Comparison of ENCODE assay signal across 17 cellular contexts in the genomic region with DNA sequence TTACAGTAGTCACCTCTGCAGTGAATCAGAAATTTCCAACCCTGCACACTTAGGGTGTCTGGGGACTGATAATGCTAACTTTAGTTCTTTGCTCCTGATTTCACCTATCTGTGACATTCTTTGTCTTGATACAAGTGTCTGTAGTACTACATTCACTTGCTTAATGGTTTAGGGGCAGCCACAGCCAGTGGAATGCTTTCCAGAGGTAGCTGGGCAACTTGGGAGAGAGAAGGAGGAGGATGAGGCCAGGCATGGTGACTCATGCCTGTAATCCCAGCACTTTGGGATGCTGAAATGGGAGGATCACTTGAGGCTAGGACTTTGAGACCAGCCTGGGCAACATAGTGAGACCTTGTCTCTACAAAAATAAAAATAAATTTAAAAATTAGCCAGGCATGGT. TPM values are rescaled to one million over a fixed set of nuclear protein-coding genes. Genes with fewer than 3 reads are reported as not detected.
A peak's percentile ranks its signal among the peaks of the same experiment; 100 is the strongest.
DNase-seq lines count a peak whose midpoint lies in the region; ATAC-seq and TF ChIP-seq lines count a peak whose summit lies in the region.
"Had no signal": no experiment of that assay in that cellular context is flagged by ENCODE, and none has a peak within 500 bp of the region (broad histone marks: within the 10 kb centered on the region; RNA-seq: fewer than 3 reads in every experiment).

No MANE protein-coding gene starts in this region.

- TF ChIP-seq EP300 in stomach (IDR thresholded peaks at IDR 0.05) = no peak

- H3K27ac Mint-ChIP-seq in activated naive CD8-positive, alpha-beta T cell = peak overlapping the region; percentile 7
- no peak overlapping the region for H3K27ac Mint-ChIP-seq in activated naive CD8-positive, alpha-beta T cell treated with anti-CD3 and anti-CD28 coated beads for 36 hours
- peak overlapping the region; percentile 35 for H3K27ac Mint-ChIP-seq in stimulated activated effector memory CD8-positive, alpha-beta T cell treated with anti-CD3 and anti-CD28 coated beads, Interleukin-12 subunit alpha, Interleukin-12 subunit beta, amount 100 ng/mL, for 72 hours

- no peak for DNase-seq in activated naive CD8-positive, alpha-beta T cell treated with anti-CD3 and anti-CD28 coated beads for 36 hours
- DNase-seq in RWPE2 (ENCODE audit: low spot score) = no peak
- DNase-seq in fibroblast of peridontal ligament (ENCODE audit: extremely low read depth) = peak; percentile 27
- DNase-seq in stimulated activated effector memory CD8-positive, alpha-beta T cell treated with anti-CD3 and anti-CD28 coated beads, Interleukin-12 subunit alpha, Interleukin-12 subunit beta, amount 100 ng/mL, for 72 hours (ENCODE audit: low spot score in 2 of 2) = no peak
- no peak for DNase-seq in SHP77 treated with DMSO at 0.1 percent for 48 hours (lab: John Stamatoyannopoulos, UW)
- no peak for DNase-seq in stomach
- DNase-seq: activated T-cell treated with anti-CD3 and anti-CD28 coated beads, Interleukin-2, amount 50 U/mL, for 48 hours; aorta; Caco-2; NCI-H2029; NCI-H82; Right ventricle myocardium superior; stimulated activated CD4-positive, alpha-beta T cell treated with anti-CD3 and anti-CD28 coated beads, Interleukin-4, amount 100 ng/mL, for 4 hours; T1000 had no signal

- TF ChIP-seq CTCF in RWPE2 (IDR thresholded peaks at IDR 0.05; ENCODE audit: poor library complexity, severe bottlenecking) (no peak), stomach (IDR thresholded peaks at IDR 0.05) (no peak)

- peaks cover 69% of the 10 kb centered on the region for H3K4me1 Mint-ChIP-seq in activated naive CD8-positive, alpha-beta T cell (ENCODE audit: low read depth)
- peaks cover 65% of the 10 kb centered on the region for H3K4me1 Mint-ChIP-seq in activated naive CD8-positive, alpha-beta T cell treated with anti-CD3 and anti-CD28 coated beads for 36 hours
- peaks cover 67% of the 10 kb centered on the region for H3K4me1 Mint-ChIP-seq in stimulated activated effector memory CD8-positive, alpha-beta T cell treated with anti-CD3 and anti-CD28 coated beads, Interleukin-12 subunit alpha, Interleukin-12 subunit beta, amount 100 ng/mL, for 72 hours

- H3K36me3 ChIP-seq in RWPE2 (ENCODE audit: low read depth) (no peaks in the 10 kb centered on the region), stomach (no peaks in the 10 kb centered on the region)

- H3K4me3 Mint-ChIP-seq in activated naive CD8-positive, alpha-beta T cell = peak overlapping the region; percentile 34
- H3K4me3 Mint-ChIP-seq in activated naive CD8-positive, alpha-beta T cell treated with anti-CD3 and anti-CD28 coated beads for 36 hours = no peak overlapping the region
- no peak overlapping the region for H3K4me3 Mint-ChIP-seq in stimulated activated effector memory CD8-positive, alpha-beta T cell treated with anti-CD3 and anti-CD28 coated beads, Interleukin-12 subunit alpha, Interleukin-12 subunit beta, amount 100 ng/mL, for 72 hours

- H3K27ac ChIP-seq in RWPE2 (ENCODE audit: poor library complexity, severe bottlenecking) = no peak overlapping the region
- H3K27ac ChIP-seq in stomach = no peak overlapping the region
- H3K27ac ChIP-seq: KMS-11 had no signal

- no peaks in the 10 kb centered on the region for H3K9me3 ChIP-seq in RWPE2 (ENCODE audit: severe bottlenecking)
- no peaks in the 10 kb centered on the region for H3K9me3 ChIP-seq in stomach
- H3K9me3 ChIP-seq: Caco-2 had no signal

- H3K4me3 ChIP-seq in RWPE2 (ENCODE audit: severe bottlenecking) = no peak overlapping the region
- no peak overlapping the region for H3K4me3 ChIP-seq in stomach

- no peaks in the 10 kb centered on the region for H3K27me3 Mint-ChIP-seq in activated naive CD8-positive, alpha-beta T cell
- no peaks in the 10 kb centered on the region for H3K27me3 Mint-ChIP-seq in activated naive CD8-positive, alpha-beta T cell treated with anti-CD3 and anti-CD28 coated beads for 36 hours

- intact Hi-C loops in stomach (cut with DNase I; ENCODE audit: low total_unique reads) = no loop called here

- H3K27me3 ChIP-seq in RWPE2 (ENCODE audit: insufficient read depth, poor library complexity, severe bottlenecking) (no peaks in the 10 kb centered on the region), stomach (no peaks in the 10 kb centered on the region)

- H3K4me1 ChIP-seq in RWPE2 (ENCODE audit: insufficient read depth, poor library complexity, severe bottlenecking) (peaks cover 7% of the 10 kb centered on the region), stomach (peaks cover 21 to 62% (median 49%) of the 10 kb centered on the region in 4 donors)

- TF ChIP-seq POLR2A in stomach (IDR thresholded peaks at IDR 0.05) = no peak

- H3K9me3 Mint-ChIP-seq in activated naive CD8-positive, alpha-beta T cell (ENCODE audit: low read depth) = no peaks in the 10 kb centered on the region
- H3K9me3 Mint-ChIP-seq in activated naive CD8-positive, alpha-beta T cell treated with anti-CD3 and anti-CD28 coated beads for 36 hours = no peaks in the 10 kb centered on the region
- no peaks in the 10 kb centered on the region for H3K9me3 Mint-ChIP-seq in stimulated activated effector memory CD8-positive, alpha-beta T cell treated with anti-CD3 and anti-CD28 coated beads, Interleukin-12 subunit alpha, Interleukin-12 subunit beta, amount 100 ng/mL, for 72 hours

- H3K36me3 Mint-ChIP-seq in activated naive CD8-positive, alpha-beta T cell = no peaks in the 10 kb centered on the region
- H3K36me3 Mint-ChIP-seq in activated naive CD8-positive, alpha-beta T cell treated with anti-CD3 and anti-CD28 coated beads for 36 hours = peaks cover 2% of the 10 kb centered on the region
- no peaks in the 10 kb centered on the region for H3K36me3 Mint-ChIP-seq in stimulated activated effector memory CD8-positive, alpha-beta T cell treated with anti-CD3 and anti-CD28 coated beads, Interleukin-12 subunit alpha, Interleukin-12 subunit beta, amount 100 ng/mL, for 72 hours

- peak; percentile 31; the same call in 1 of the 3 replicates for ATAC-seq in RWPE2 (ENCODE audit: low read depth)
- ATAC-seq in stimulated activated effector memory CD8-positive, alpha-beta T cell treated with anti-CD3 and anti-CD28 coated beads, Interleukin-12 subunit alpha, Interleukin-12 subunit beta, amount 100 ng/mL, for 72 hours = no peak
- no peak for ATAC-seq in HG03378 (IDR thresholded peaks at IDR 0.05; ENCODE audit: unreplicated experiment)

RNA-seq across cellular contexts. Expression of a gene that starts 8.5 kb away (rescaled TPM):
- 10 to 100 TPM; 18.0 to 18.7 TPM for total RNA-seq in activated naive CD8-positive, alpha-beta T cell treated with anti-CD3 and anti-CD28 coated beads for 36 hours
- total RNA-seq in stomach = 10 to 100 TPM in 4 of 5 donors, 1 to 10 TPM in 1; 5.3 to 35.9 (median 16.7) TPM
- polyA plus RNA-seq in stomach = 1 to 10 TPM; 7.3 to 8.7 (median 7.5) TPM

RNA-seq across cellular contexts. Expression of a gene that starts 21.5 kb away (rescaled TPM):
- total RNA-seq in activated naive CD8-positive, alpha-beta T cell treated with anti-CD3 and anti-CD28 coated beads for 36 hours = 1 to 10 TPM; 5.7 to 7.1 TPM
- 10 to 100 TPM in 2 of 5 donors, 1 to 10 TPM in 3; 2.5 to 14.6 (median 5.4) TPM for total RNA-seq in stomach
- 1 to 10 TPM in 2 of 3 donors, under 1 TPM in 1; 0.92 to 7.4 (median 2.7) TPM for polyA plus RNA-seq in stomach

RNA-seq across cellular contexts. Expression of a gene that starts 43.7 kb away (rescaled TPM):
- 10 to 100 TPM; 64.9 to 68.6 TPM for total RNA-seq in activated naive CD8-positive, alpha-beta T cell treated with anti-CD3 and anti-CD28 coated beads for 36 hours
- total RNA-seq in stomach = 10 to 100 TPM; 40.9 to 78.1 (median 50.0) TPM
- 10 to 100 TPM; 26.7 to 45.1 (median 34.8) TPM for polyA plus RNA-seq in stomach
